Comparison of ENCODE assay signal across 8 cellular contexts in the genomic region with DNA sequence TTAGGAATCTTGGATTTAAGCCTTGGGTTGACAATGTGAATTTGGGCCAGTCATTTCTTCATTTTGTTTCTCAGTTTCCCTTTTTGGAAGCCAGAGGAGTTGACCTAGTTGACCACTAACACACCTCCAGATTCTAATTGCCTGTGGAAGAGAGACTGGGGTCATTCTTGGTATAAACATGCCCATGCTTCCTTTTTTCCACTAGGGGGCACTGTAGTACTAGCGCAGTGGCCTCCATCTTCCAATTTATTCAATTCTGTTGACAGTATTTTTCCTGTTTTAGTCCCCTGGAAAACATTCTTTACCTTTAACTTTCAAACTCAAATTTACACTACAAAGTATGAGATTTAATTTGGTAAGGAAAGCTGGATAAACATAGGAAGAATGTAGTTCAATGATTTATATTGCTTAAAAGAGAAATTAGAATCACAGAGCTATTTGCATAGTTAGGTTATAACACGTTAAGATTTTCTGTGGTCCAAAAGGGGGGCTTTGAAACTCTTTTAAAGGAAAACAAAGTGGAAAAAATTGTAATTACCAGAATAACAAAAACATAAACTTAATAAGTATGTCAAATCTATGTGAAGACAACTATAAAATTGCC. TPM values are rescaled to one million over a fixed set of nuclear protein-coding genes. Genes with fewer than 3 reads are reported as not detected.
A peak's percentile ranks its signal among the peaks of the same experiment; 100 is the strongest.
DNase-seq lines count a peak whose midpoint lies in the region; ATAC-seq and TF ChIP-seq lines count a peak whose summit lies in the region.

No MANE protein-coding gene starts in this region.

- ATAC-seq in activated T-cell treated with anti-CD3 and anti-CD28 coated beads, Interleukin-2, amount 50 U/mL, for 4 hours: peak; percentile 58 to 62
- ATAC-seq in HCT116: peak; percentile 56
- peak; percentile 59 for ATAC-seq in activated CD8-positive, alpha-beta T cell treated with anti-CD3 and anti-CD28 coated beads, Interleukin-2, amount 10 ng/mL, durations not matched to agents 7 days and 5 days
- peak; percentile 64 to 72 for ATAC-seq in gastrocnemius medialis
- no peak for ATAC-seq in HG03469 (IDR thresholded peaks at IDR 0.05; ENCODE audit: unreplicated experiment)

- no peak overlapping the region for H2AFZ ChIP-seq in HCT116 (ENCODE audit: low read depth, low read length, poor library complexity, severe bottlenecking)

- TF ChIP-seq RAD21 in HCT116 (IDR thresholded peaks at IDR 0.05; ENCODE audit: low read depth): peak; percentile 94

- peak; percentile 88 to 95 (median 88) for TF ChIP-seq CTCF in HCT116 (IDR thresholded peaks at IDR 0.05 in 2 of 3, conservative IDR thresholded peaks at IDR 0.05 in 1 of 3; ENCODE audit: borderline replicate concordance in 1 of 3, insufficient read depth in 1 of 3, low read depth in 2 of 3, low read length in 2 of 3)
- TF ChIP-seq CTCF in left ventricle myocardium inferior (IDR thresholded peaks at IDR 0.05; ENCODE audit: borderline replicate concordance): peak; percentile 97
- peak; percentile 85 to 96 (median 93) for TF ChIP-seq CTCF in gastrocnemius medialis (IDR thresholded peaks at IDR 0.05 in 4 of 5, conservative IDR thresholded peaks at IDR 0.05 in 1 of 5)

- no peaks in the 10 kb centered on the region for H4K20me1 ChIP-seq in HCT116 (ENCODE audit: insufficient read depth)

- H3K9me3 ChIP-seq in HCT116 (ENCODE audit: control insufficient read depth in 1 of 2, insufficient read depth in 1 of 2, low read depth in 1 of 2, low read length in 2 of 2) (no peaks in the 10 kb centered on the region), left ventricle myocardium inferior (replicated peaks) (no peaks in the 10 kb centered on the region), gastrocnemius medialis (no peaks in the 10 kb centered on the region)

- no peaks in the 10 kb centered on the region for H3K79me2 ChIP-seq in HCT116 (ENCODE audit: insufficient read depth, low read length)

- intact Hi-C loops in HCT116 (cut with micrococcal nuclease): loop anchor here (1.0 to 10.0 kb wide), 5 partner anchors 81 to 680 kb away; no protein-coding TSS in a partner anchor
- intact Hi-C loops in left ventricle myocardium inferior (cut with micrococcal nuclease): loop anchor here (2.0 to 10.0 kb wide), 4 partner anchors 68 to 390 kb away; no protein-coding TSS in a partner anchor
- intact Hi-C loops in gastrocnemius medialis (cut with DNase I; ENCODE audit: low total_unique reads): loop anchor here (1.0 to 5.0 kb wide), 4 partner anchors 81 to 428 kb away; no protein-coding TSS in a partner anchor

- no peak overlapping the region for H3K27ac Mint-ChIP-seq in activated CD8-positive, alpha-beta T cell treated with anti-CD3 and anti-CD28 coated beads, Interleukin-2, amount 10 ng/mL, durations not matched to agents 7 days and 5 days

- no peak for TF ChIP-seq POLR2A in HCT116 (IDR thresholded peaks at IDR 0.05; ENCODE audit: borderline replicate concordance, extremely low read depth, insufficient read depth, insufficient read length)
- no peak for TF ChIP-seq POLR2A in gastrocnemius medialis (IDR thresholded peaks at IDR 0.05)

- no TSS peak for BruUV-seq in HCT116 (replicated peaks; lab: Mats Ljungman, UMichigan)

- no peaks in the 10 kb centered on the region for H3K9me2 ChIP-seq in HCT116 (ENCODE audit: insufficient read depth)

- no peaks in the 10 kb centered on the region for H3K9me3 Mint-ChIP-seq in activated T-cell treated with anti-CD3 and anti-CD28 coated beads, Interleukin-2, amount 50 U/mL, for 4 hours
- H3K9me3 Mint-ChIP-seq in activated CD8-positive, alpha-beta T cell treated with anti-CD3 and anti-CD28 coated beads, Interleukin-2, amount 10 ng/mL, durations not matched to agents 7 days and 5 days (ENCODE audit: insufficient read depth): no peaks in the 10 kb centered on the region

- H3K36me3 ChIP-seq in HCT116 (ENCODE audit: control insufficient read depth in 1 of 2, insufficient read depth in 2 of 2, low read length in 2 of 2) (no peaks in the 10 kb centered on the region), left ventricle myocardium inferior (peaks cover 11% of the 10 kb centered on the region), gastrocnemius medialis (no peaks in the 10 kb centered on the region)

- DNase-seq in activated T-cell treated with anti-CD3 and anti-CD28 coated beads, Interleukin-2, amount 50 U/mL, for 4 hours: no peak
- DNase-seq in activated T-cell treated with anti-CD3 and anti-CD28 coated beads, Interleukin-2, amount 50 U/mL, for 1 hour: no peak
- peak; percentile 33 for DNase-seq in HCT116 (ENCODE audit: low read depth, low spot score)
- peak; percentile 22 for DNase-seq in NCI-H226
- peak; percentile 46 for DNase-seq in activated CD8-positive, alpha-beta T cell treated with anti-CD3 and anti-CD28 coated beads, Interleukin-2, amount 10 ng/mL, durations not matched to agents 7 days and 5 days
- no peak for DNase-seq in left ventricle myocardium inferior
- DNase-seq in gastrocnemius medialis: no peak

- CTCF ChIA-PET in HCT116 (lab: Charles Lee): interaction anchor here (0.6 to 4.9 kb wide), 13 partner anchors 9 to 423 kb away, joined by 3 to 65 read pairs (median 4); no protein-coding TSS in a partner anchor
- CTCF ChIA-PET in activated CD8-positive, alpha-beta T cell treated with anti-CD3 and anti-CD28 coated beads, Interleukin-2, amount 10 ng/mL, durations not matched to agents 7 days and 5 days (lab: Charles Lee): interaction anchor here (0.6 to 9.6 kb wide), 74 partner anchors 8 to 559 kb away, joined by 3 to 217 read pairs (median 4); partner anchors contain the start of genes AGPS and NFE2L2

- in situ Hi-C loops in gastrocnemius medialis (cut with MboI; ENCODE audit: low sequenced_read_pairs in 4 of 4): loop anchor here (5.0 to 25.0 kb wide), 11 partner anchors 68 to 430 kb away; a partner anchor contains a TSS

- no peak overlapping the region for H3K4me3 Mint-ChIP-seq in activated T-cell treated with anti-CD3 and anti-CD28 coated beads, Interleukin-2, amount 50 U/mL, for 4 hours
- H3K4me3 Mint-ChIP-seq in activated CD8-positive, alpha-beta T cell treated with anti-CD3 and anti-CD28 coated beads, Interleukin-2, amount 10 ng/mL, durations not matched to agents 7 days and 5 days: no peak overlapping the region

- RAD21 ChIA-PET in HCT116 (lab: Charles Lee; ENCODE audit: low non-redundant PET in 1 of 2, low total read pairs in 2 of 2, uncharacterized antibody in 2 of 2, unreplicated experiment in 2 of 2): interaction anchor here in 1 of 2 experiments (1.6 kb wide), 1 partner anchor 80 kb away, joined by 4 read pairs; no protein-coding TSS in a partner anchor

- no peak overlapping the region for H3K4me3 ChIP-seq in HCT116 (replicated peaks in 1 of 2; ENCODE audit: low read depth in 1 of 2, low read length in 2 of 2)
- H3K4me3 ChIP-seq in left ventricle myocardium inferior: no peak overlapping the region
- no peak overlapping the region for H3K4me3 ChIP-seq in gastrocnemius medialis

- H3K27me3 ChIP-seq in HCT116 (ENCODE audit: insufficient read depth, low read length) (no peaks in the 10 kb centered on the region), left ventricle myocardium inferior (ENCODE audit: low read depth) (no peaks in the 10 kb centered on the region), gastrocnemius medialis (no peaks in the 10 kb centered on the region)

- POLR2A ChIA-PET in HCT116 (lab: Charles Lee): no interaction called here
- POLR2A ChIA-PET in activated CD8-positive, alpha-beta T cell treated with anti-CD3 and anti-CD28 coated beads, Interleukin-2, amount 10 ng/mL, durations not matched to agents 7 days and 5 days (lab: Charles Lee): interaction anchor here (3.7 kb wide), 1 partner anchor 71 kb away, joined by 24 read pairs; the partner anchor contains the start of gene NFE2L2

- H3K4me2 ChIP-seq in HCT116 (ENCODE audit: low read length): no peak overlapping the region

- H3K9ac ChIP-seq in HCT116 (ENCODE audit: low read length): no peak overlapping the region

- no peaks in the 10 kb centered on the region for H3K27me3 Mint-ChIP-seq in activated T-cell treated with anti-CD3 and anti-CD28 coated beads, Interleukin-2, amount 50 U/mL, for 4 hours (ENCODE audit: low read depth)
- H3K27me3 Mint-ChIP-seq in activated CD8-positive, alpha-beta T cell treated with anti-CD3 and anti-CD28 coated beads, Interleukin-2, amount 10 ng/mL, durations not matched to agents 7 days and 5 days (ENCODE audit: low read depth): no peaks in the 10 kb centered on the region

- H3K36me3 Mint-ChIP-seq in activated T-cell treated with anti-CD3 and anti-CD28 coated beads, Interleukin-2, amount 50 U/mL, for 4 hours (ENCODE audit: insufficient read depth): no peaks in the 10 kb centered on the region
- no peaks in the 10 kb centered on the region for H3K36me3 Mint-ChIP-seq in activated CD8-positive, alpha-beta T cell treated with anti-CD3 and anti-CD28 coated beads, Interleukin-2, amount 10 ng/mL, durations not matched to agents 7 days and 5 days (ENCODE audit: low read depth)

- H3K27ac ChIP-seq in HCT116 (ENCODE audit: low read depth, low read length) (no peak overlapping the region), left ventricle myocardium inferior (replicated peaks) (no peak overlapping the region), gastrocnemius medialis (no peak overlapping the region)

- H3K4me1 ChIP-seq in HCT116 (ENCODE audit: control insufficient read depth in 1 of 2, insufficient read depth in 2 of 2, low read length in 2 of 2): peaks cover 17 to 31% of the 10 kb centered on the region in 2 experiments
- H3K4me1 ChIP-seq in left ventricle myocardium inferior: peaks cover 5% of the 10 kb centered on the region
- H3K4me1 ChIP-seq in gastrocnemius medialis: peaks cover 7 to 13% of the 10 kb centered on the region in 2 donors

- no peaks in the 10 kb centered on the region for H3K4me1 Mint-ChIP-seq in activated T-cell treated with anti-CD3 and anti-CD28 coated beads, Interleukin-2, amount 50 U/mL, for 4 hours (ENCODE audit: low read depth)
- peaks cover 14% of the 10 kb centered on the region for H3K4me1 Mint-ChIP-seq in activated CD8-positive, alpha-beta T cell treated with anti-CD3 and anti-CD28 coated beads, Interleukin-2, amount 10 ng/mL, durations not matched to agents 7 days and 5 days (ENCODE audit: low read depth)

TF ChIP-seq in HCT116, 20 proteins besides CTCF, POLR2A, EP300 and RAD21 (continues in another document):
- TF ChIP-seq POLR2AphosphoS5 (IDR thresholded peaks at IDR 0.05; ENCODE audit: low read depth, low read length): no peak
- TF ChIP-seq, protein P1, sequence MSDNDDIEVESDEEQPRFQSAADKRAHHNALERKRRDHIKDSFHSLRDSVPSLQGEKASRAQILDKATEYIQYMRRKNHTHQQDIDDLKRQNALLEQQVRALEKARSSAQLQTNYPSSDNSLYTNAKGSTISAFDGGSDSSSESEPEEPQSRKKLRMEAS (IDR thresholded peaks at IDR 0.05): 0 out of 2 replicates have a peak, but pooled peaks have one; percentile 14
- TF ChIP-seq ELF1 (IDR thresholded peaks at IDR 0.05; ENCODE audit: borderline replicate concordance, low read depth): no peak; the same call in 1 of the 2 replicates

RNA-seq across cellular contexts. Expression of gene AGPS, which starts 57.5 kb away (rescaled TPM):
- 10 to 100 TPM; 73.1 to 80.1 (median 73.7) TPM for total RNA-seq in activated T-cell treated with anti-CD3 and anti-CD28 coated beads, Interleukin-2, amount 50 U/mL, for 4 hours
- total RNA-seq in HCT116 (2021; ENCODE audit: unreplicated experiment) (66.6 TPM), left ventricle myocardium inferior (26.4 TPM), gastrocnemius medialis (10 to 100 TPM; 23.1 to 30.9 (median 26.2) TPM)
- polyA plus RNA-seq in HCT116 (2012): 13.4 and 16.7 TPM in 2 replicates
- 10 to 100 TPM; 65.9 to 67.9 TPM for total RNA-seq in activated CD8-positive, alpha-beta T cell treated with anti-CD3 and anti-CD28 coated beads, Interleukin-2, amount 10 ng/mL, durations not matched to agents 7 days and 5 days

Comparison
In these comparisons a context has a peak if more than half of its experiments do, and no peak if none do; other contexts are left out.
1. DNase-seq: peak in HCT116 (single experiment), NCI-H226 (single experiment) and activated CD8-positive, alpha-beta T cell treated with anti-CD3 and anti-CD28 coated beads, Interleukin-2, amount 10 ng/mL, durations not matched to agents 7 days and 5 days (single experiment); none in activated T-cell treated with anti-CD3 and anti-CD28 coated beads, Interleukin-2, amount 50 U/mL, for 4 hours (single experiment), activated T-cell treated with anti-CD3 and anti-CD28 coated beads, Interleukin-2, amount 50 U/mL, for 1 hour (single experiment), left ventricle myocardium inferior (single experiment) and gastrocnemius medialis (0 of 2).
2. Peak in every context shown above with its lines, with median percentiles within 50 percentile points of each other: CTCF ChIP-seq.